23 cellular contexts compared by ENCODE assay signal in the genomic region with DNA sequence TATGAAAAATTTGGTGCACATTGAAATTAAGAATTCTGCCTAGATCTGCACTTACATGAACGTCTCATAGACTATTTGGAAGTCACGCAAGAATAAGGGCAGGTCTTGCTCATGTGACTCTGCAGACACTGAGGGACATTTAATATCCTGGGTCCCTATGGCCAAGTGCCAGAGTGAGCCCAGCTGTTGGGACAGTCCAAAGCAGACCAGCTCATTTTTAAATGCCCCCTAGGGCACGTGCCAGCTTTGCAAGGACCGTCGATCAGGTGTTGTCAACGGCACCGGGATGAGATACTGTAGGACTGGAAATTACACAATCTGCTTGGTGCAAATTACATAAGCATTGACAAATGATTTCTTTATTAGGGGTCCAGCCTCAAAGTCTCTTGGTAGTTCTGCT.
"Had no signal": no experiment of that assay in that cellular context is flagged by ENCODE, and none has a peak within 500 bp of the region (broad histone marks: within the 10 kb centered on the region; RNA-seq: fewer than 3 reads in every experiment).

No MANE protein-coding gene starts in this region.

- H3K27me3 ChIP-seq: foreskin keratinocyte, spleen, vagina had no signal

- H3K4me3 Mint-ChIP-seq: dendritic cell treated with granulocyte-macrophage colony-stimulating factor and Interleukin-4, amounts not matched to agents 40 ng/mL and 50 ng/mL, for 4 days; memory B cell; natural killer cell treated with Interleukin-12 subunit alpha and Interleukin-12 subunit beta and Interleukin-15 and Interleukin-18, amount 100 ng/mL, for 72 hours; stimulated activated memory B cell treated with anti-CD40 and anti-IgM and Interleukin-4, amounts not matched to agents 10 μg/mL and 1 μg/mL and 100 μg/mL, for 72 hours; stimulated activated naive CD8-positive, alpha-beta T cell treated with anti-CD3 and anti-CD28 coated beads, Interleukin-15, Interleukin-2, amounts not matched to agents 100 ng/mL and 50 ng/mL, for 24 hours had no signal

- H3K4me3 ChIP-seq: hepatocyte, left lung, lower lobe of right lung, psoas muscle, spleen, tibial artery, upper lobe of right lung, vagina had no signal

- H3K4me2 ChIP-seq: hepatocyte had no signal

- ATAC-seq: foreskin keratinocyte; left lung; lower lobe of right lung; natural killer cell treated with Interleukin-12 subunit alpha and Interleukin-12 subunit beta and Interleukin-15 and Interleukin-18, amount 100 ng/mL, for 72 hours; psoas muscle; sciatic nerve; stimulated activated memory B cell treated with anti-CD40 and anti-IgM and Interleukin-4, amounts not matched to agents 10 μg/mL and 1 μg/mL and 100 μg/mL, for 72 hours; upper lobe of right lung had no signal

- H3K27me3 Mint-ChIP-seq: dendritic cell treated with granulocyte-macrophage colony-stimulating factor and Interleukin-4, amounts not matched to agents 40 ng/mL and 50 ng/mL, for 4 days; memory B cell; stimulated activated memory B cell treated with anti-CD40 and anti-IgM and Interleukin-4, amounts not matched to agents 10 μg/mL and 1 μg/mL and 100 μg/mL, for 72 hours; stimulated activated naive CD8-positive, alpha-beta T cell treated with anti-CD3 and anti-CD28 coated beads, Interleukin-15, Interleukin-2, amounts not matched to agents 100 ng/mL and 50 ng/mL, for 24 hours had no signal

- DNase-seq: erythroblast; foreskin keratinocyte; kidney glomerular epithelial cell; left lung; lower lobe of right lung; midbrain; occipital lobe; psoas muscle; retina; spleen; stimulated activated CD4-positive, alpha-beta T cell treated with anti-CD3 and anti-CD28 coated beads, Interleukin-15, amount 100 ng/mL, for 24 hours; stimulated activated CD4-positive, alpha-beta T cell treated with anti-CD3 and anti-CD28 coated beads, Interleukin-1b, Interleukin-23, amount 100 ng/mL, for 48 hours; stimulated activated CD4-positive, alpha-beta T cell treated with anti-CD3 and anti-CD28 coated beads, Interleukin-4, amount 100 ng/mL, for 24 hours; tibial artery; upper lobe of right lung had no signal

- H3K9me3 ChIP-seq: left lung, lower lobe of right lung, psoas muscle, spleen, tibial artery, upper lobe of right lung, vagina had no signal

- H3K4me1 ChIP-seq: foreskin keratinocyte, left lung, lower lobe of right lung, psoas muscle, spleen, tibial artery, upper lobe of right lung, vagina had no signal

- H3K27ac ChIP-seq: foreskin keratinocyte, hepatocyte, left lung, lower lobe of right lung, psoas muscle, spleen, tibial artery, upper lobe of right lung, vagina had no signal

- H3K9me3 Mint-ChIP-seq: dendritic cell treated with granulocyte-macrophage colony-stimulating factor and Interleukin-4, amounts not matched to agents 40 ng/mL and 50 ng/mL, for 4 days; memory B cell; natural killer cell treated with Interleukin-12 subunit alpha and Interleukin-12 subunit beta and Interleukin-15 and Interleukin-18, amount 100 ng/mL, for 72 hours; stimulated activated memory B cell treated with anti-CD40 and anti-IgM and Interleukin-4, amounts not matched to agents 10 μg/mL and 1 μg/mL and 100 μg/mL, for 72 hours; stimulated activated naive CD8-positive, alpha-beta T cell treated with anti-CD3 and anti-CD28 coated beads, Interleukin-15, Interleukin-2, amounts not matched to agents 100 ng/mL and 50 ng/mL, for 24 hours had no signal

- H2AFZ ChIP-seq: hepatocyte had no signal

- H3K36me3 Mint-ChIP-seq: memory B cell; natural killer cell treated with Interleukin-12 subunit alpha and Interleukin-12 subunit beta and Interleukin-15 and Interleukin-18, amount 100 ng/mL, for 72 hours; stimulated activated memory B cell treated with anti-CD40 and anti-IgM and Interleukin-4, amounts not matched to agents 10 μg/mL and 1 μg/mL and 100 μg/mL, for 72 hours had no signal

- H3K27ac Mint-ChIP-seq: dendritic cell treated with granulocyte-macrophage colony-stimulating factor and Interleukin-4, amounts not matched to agents 40 ng/mL and 50 ng/mL, for 4 days; memory B cell; natural killer cell treated with Interleukin-12 subunit alpha and Interleukin-12 subunit beta and Interleukin-15 and Interleukin-18, amount 100 ng/mL, for 72 hours; stimulated activated memory B cell treated with anti-CD40 and anti-IgM and Interleukin-4, amounts not matched to agents 10 μg/mL and 1 μg/mL and 100 μg/mL, for 72 hours; stimulated activated naive CD8-positive, alpha-beta T cell treated with anti-CD3 and anti-CD28 coated beads, Interleukin-15, Interleukin-2, amounts not matched to agents 100 ng/mL and 50 ng/mL, for 24 hours had no signal

- H3K36me3 ChIP-seq: left lung, lower lobe of right lung, spleen, tibial artery, upper lobe of right lung, vagina had no signal

- H3K4me1 Mint-ChIP-seq: memory B cell; stimulated activated memory B cell treated with anti-CD40 and anti-IgM and Interleukin-4, amounts not matched to agents 10 μg/mL and 1 μg/mL and 100 μg/mL, for 72 hours had no signal

- H3K79me2 ChIP-seq: hepatocyte had no signal
